ENCODE assay signal across 8 cellular contexts in the genomic region with DNA sequence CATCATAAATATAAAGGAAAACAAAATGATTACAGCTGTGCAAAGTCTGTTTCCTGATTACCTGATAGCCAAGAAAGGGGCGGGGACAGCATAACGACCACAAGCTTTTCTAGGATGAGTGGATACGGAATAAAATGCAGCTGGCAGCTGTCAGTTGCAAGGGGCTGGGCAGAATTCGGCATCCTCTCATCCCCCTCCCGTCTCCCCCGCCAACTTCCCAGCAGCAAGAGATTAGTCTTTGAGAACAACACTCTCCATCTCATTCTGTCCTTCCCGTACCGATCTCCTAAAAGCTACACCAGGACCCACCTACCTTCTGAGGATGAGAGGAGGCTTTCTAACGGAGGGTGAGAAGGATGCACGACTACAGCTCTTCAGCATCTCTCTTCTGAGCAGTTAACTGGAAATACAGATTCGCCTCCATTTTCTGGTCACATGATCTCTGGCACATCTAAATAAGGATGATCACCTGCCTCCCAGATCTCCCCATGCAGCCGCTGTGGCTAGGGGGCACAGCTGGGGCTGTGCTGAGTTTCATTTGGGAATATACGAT.
DNase-seq lines count a peak whose midpoint lies in the region; ATAC-seq and TF ChIP-seq lines count a peak whose summit lies in the region.

No MANE protein-coding gene starts in this region.

- no peaks in the 10 kb centered on the region for H3K36me3 ChIP-seq in cardiac muscle cell
- no peaks in the 10 kb centered on the region for H3K36me3 ChIP-seq in heart left ventricle
- H3K36me3 ChIP-seq in WERI-Rb-1 = no peaks in the 10 kb centered on the region
- no peaks in the 10 kb centered on the region for H3K36me3 ChIP-seq in uterus

- peaks cover 64% of the 10 kb centered on the region for H3K27me3 Mint-ChIP-seq in stimulated activated naive CD8-positive, alpha-beta T cell treated with anti-CD3 and anti-CD28 coated beads, Interleukin-15, amount 100 ng/mL, for 72 hours

- WGBS in heart left ventricle, 4 donors = 5 to 7% (median 5%) methylated on average over 13 of the region's 13 CpGs

- H3K27ac ChIP-seq in cardiac muscle cell (no peak overlapping the region), heart left ventricle (no peak overlapping the region), WERI-Rb-1 (peak overlapping the region; percentile 7; the same call in 1 of the 2 replicates), uterus (no peak overlapping the region)

- no peaks in the 10 kb centered on the region for H3K9me3 Mint-ChIP-seq in stimulated activated naive CD8-positive, alpha-beta T cell treated with anti-CD3 and anti-CD28 coated beads, Interleukin-15, amount 100 ng/mL, for 72 hours

- H3K4me3 ChIP-seq in cardiac muscle cell (peak overlapping the region; percentile 32), heart left ventricle (peak overlapping the region in 6 of 12 donors; percentile 16 to 49 (median 37)), WERI-Rb-1 (ENCODE audit: low read depth, low read length) (peak overlapping the region; percentile 51), uterus (no peak overlapping the region)

- no peak for TF ChIP-seq CTCF in cardiac muscle cell (IDR thresholded peaks at IDR 0.05; ENCODE audit: low read depth, low read length)
- TF ChIP-seq CTCF in heart left ventricle (IDR thresholded peaks at IDR 0.05) = no peak
- TF ChIP-seq CTCF in WERI-Rb-1 (IDR thresholded peaks at IDR 0.05; ENCODE audit: low read depth, low read length) = no peak
- no peak for TF ChIP-seq CTCF in uterus (IDR thresholded peaks at IDR 0.05)

- no peaks in the 10 kb centered on the region for H3K9me3 ChIP-seq in cardiac muscle cell (ENCODE audit: low read depth)
- no peaks in the 10 kb centered on the region for H3K9me3 ChIP-seq in heart left ventricle
- H3K9me3 ChIP-seq in WERI-Rb-1 (ENCODE audit: severe bottlenecking) = no peaks in the 10 kb centered on the region
- no peaks in the 10 kb centered on the region for H3K9me3 ChIP-seq in uterus

- no peaks in the 10 kb centered on the region for H3K27me3 ChIP-seq in cardiac muscle cell
- peaks cover 0 to 50% (median 0%) of the 10 kb centered on the region in 9 donors for H3K27me3 ChIP-seq in heart left ventricle
- no peaks in the 10 kb centered on the region for H3K27me3 ChIP-seq in WERI-Rb-1 (ENCODE audit: insufficient read depth, low read depth, severe bottlenecking)
- no peaks in the 10 kb centered on the region for H3K27me3 ChIP-seq in uterus

- DNase-seq in cardiac muscle cell (ENCODE audit: low read depth in 1 of 2, low spot score in 1 of 2) (peak; percentile 23 to 38), heart left ventricle (no peak), WERI-Rb-1 (peak; percentile 31), hippocampal formation (lab: John Stamatoyannopoulos, UW) (peak; percentile 25 to 66), uterus (no peak)
- no peak for DNase-seq in stimulated activated naive CD8-positive, alpha-beta T cell treated with anti-CD3 and anti-CD28 coated beads, Interleukin-15, amount 100 ng/mL, for 72 hours

- peaks cover 25% of the 10 kb centered on the region for H3K4me1 Mint-ChIP-seq in stimulated activated naive CD8-positive, alpha-beta T cell treated with anti-CD3 and anti-CD28 coated beads, Interleukin-15, amount 100 ng/mL, for 72 hours

- H3K4me1 ChIP-seq in cardiac muscle cell (ENCODE audit: low read depth) (peaks cover 3% of the 10 kb centered on the region), heart left ventricle (peaks cover 0 to 30% (median 0%) of the 10 kb centered on the region in 12 donors), uterus (no peaks in the 10 kb centered on the region)

- peak overlapping the region; percentile 66 to 86 for H3K27ac Mint-ChIP-seq in stimulated activated naive CD8-positive, alpha-beta T cell treated with anti-CD3 and anti-CD28 coated beads, Interleukin-15, amount 100 ng/mL, for 72 hours

- peak overlapping the region; percentile 78 to 79 for H3K4me3 Mint-ChIP-seq in stimulated activated naive CD8-positive, alpha-beta T cell treated with anti-CD3 and anti-CD28 coated beads, Interleukin-15, amount 100 ng/mL, for 72 hours

- intact Hi-C loops in heart left ventricle (cut with DNase I) (no loop called here), uterus (cut with DNase I; ENCODE audit: low total_unique reads) (no loop called here)

- no peak for TF ChIP-seq POLR2A in heart left ventricle (IDR thresholded peaks at IDR 0.05)
- no peak for TF ChIP-seq POLR2A in uterus (IDR thresholded peaks at IDR 0.05)

- no peak for ATAC-seq in heart left ventricle
- no peak for ATAC-seq in stimulated activated naive CD8-positive, alpha-beta T cell treated with anti-CD3 and anti-CD28 coated beads, Interleukin-15, amount 100 ng/mL, for 72 hours
- no peak for ATAC-seq in GM21529 (IDR thresholded peaks at IDR 0.05; ENCODE audit: unreplicated experiment)
- no peak for ATAC-seq in GM18873 (IDR thresholded peaks at IDR 0.05; ENCODE audit: low FRiP score, unreplicated experiment)

Comparison
In these comparisons a context has a peak if more than half of its experiments do, and no peak if none do; other contexts are left out.
1. DNase-seq: peak in cardiac muscle cell (2 of 2), WERI-Rb-1 (single experiment) and hippocampal formation (2 of 2); none in heart left ventricle (0 of 5), stimulated activated naive CD8-positive, alpha-beta T cell treated with anti-CD3 and anti-CD28 coated beads, Interleukin-15, amount 100 ng/mL, for 72 hours (0 of 2) and uterus (0 of 2).
2. H3K4me3 ChIP-seq: peak in cardiac muscle cell (single experiment) and WERI-Rb-1 (single experiment); none in uterus (0 of 2).